Comparison of ENCODE assay signal across 8 cellular contexts in the genomic region with DNA sequence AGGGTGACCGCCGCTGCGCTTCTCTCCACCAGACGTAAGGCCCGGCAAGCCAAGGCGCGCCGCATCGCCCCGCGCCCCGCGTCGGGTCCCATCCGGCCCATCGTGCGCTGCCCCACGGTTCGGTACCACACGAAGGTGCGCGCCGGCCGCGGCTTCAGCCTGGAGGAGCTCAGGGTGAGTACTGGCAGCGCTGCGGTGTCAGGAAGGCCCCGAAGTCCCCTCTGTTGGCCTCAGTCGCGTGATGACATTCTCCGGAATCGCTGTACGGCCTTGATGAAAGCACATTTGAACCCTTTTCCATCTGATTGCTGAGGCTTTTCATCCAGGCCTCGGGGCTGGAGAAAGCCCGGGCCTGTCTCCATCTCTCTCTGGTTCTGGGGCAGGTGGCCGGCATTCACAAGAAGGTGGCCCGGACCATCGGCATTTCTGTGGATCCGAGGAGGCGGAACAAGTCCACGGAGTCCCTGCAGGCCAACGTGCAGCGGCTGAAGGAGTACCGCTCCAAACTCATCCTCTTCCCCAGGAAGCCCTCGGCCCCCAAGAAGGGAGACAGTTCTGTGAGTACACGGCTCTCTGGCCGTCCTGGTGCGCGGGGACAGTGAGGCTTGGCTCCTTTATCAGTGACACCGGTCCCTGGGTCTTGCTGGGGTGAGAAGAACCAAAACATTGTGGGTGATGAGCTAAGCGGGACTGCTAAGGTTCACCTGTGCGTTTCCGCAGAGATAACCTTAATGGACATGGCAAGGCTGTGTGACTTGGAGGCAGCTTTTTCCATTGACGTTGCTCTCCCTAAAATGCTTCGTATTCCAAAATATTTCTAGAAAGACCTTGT. TPM values are rescaled to one million over a fixed set of nuclear protein-coding genes. Genes with fewer than 3 reads are reported as not detected.
DNase-seq lines count a peak whose midpoint lies in the region; ATAC-seq and TF ChIP-seq lines count a peak whose summit lies in the region.

No MANE protein-coding gene starts in this region.

- H3F3A ChIP-seq in PC-9 (ENCODE audit: insufficient read depth, low read depth): peaks cover 84% of the 10 kb centered on the region

- peak overlapping the region; percentile 96 for H3K18ac ChIP-seq in neuronal stem cell (ENCODE audit: low read length)

- H2BK5ac ChIP-seq in neuronal stem cell (ENCODE audit: low read length): peak overlapping the region; percentile 77

- no CpG with 5 or more reads among the region's 55 CpGs for WGBS in neuronal stem cell (ENCODE audit: extremely low coverage in 2 of 2, insufficient read length in 2 of 2, insufficient replicate concordance in 1 of 2), 2 donors

- H2AFZ ChIP-seq in PC-9 (no peak overlapping the region), neuronal stem cell (ENCODE audit: low read length) (peak overlapping the region; percentile 90)

- peak overlapping the region; percentile 93 for H3K27ac Mint-ChIP-seq in CD8-positive, alpha-beta T cell

- H3K79me1 ChIP-seq in neuronal stem cell (ENCODE audit: low read depth, low read length): peaks cover 6% of the 10 kb centered on the region

- no peak for DNase-seq in CD8-positive, alpha-beta T cell
- DNase-seq in PC-9: peak in 1 of 2 experiments; percentile 30
- DNase-seq in neuronal stem cell (ENCODE audit: low spot score): no peak
- no peak for DNase-seq in GOT3 (lab: John Stamatoyannopoulos, UW)
- DNase-seq in stimulated activated CD4-positive, alpha-beta T cell treated with anti-CD3 and anti-CD28 coated beads, Interleukin-4, amount 100 ng/mL, for 4 hours: no peak

- H3K27me3 ChIP-seq in CD8-positive, alpha-beta T cell (ENCODE audit: insufficient read depth, low read length): no peaks in the 10 kb centered on the region
- H3K27me3 ChIP-seq in PC-9 (ENCODE audit: insufficient read depth, low read depth) (no peaks in the 10 kb centered on the region), endocrine pancreas (ENCODE audit: control insufficient read depth, insufficient read depth, low read length) (no peaks in the 10 kb centered on the region), neuronal stem cell (ENCODE audit: control insufficient read depth in 3 of 3, insufficient read depth in 3 of 3, low read depth in 1 of 3, low read length in 3 of 3) (no peaks in the 10 kb centered on the region)

- H4K91ac ChIP-seq in neuronal stem cell (ENCODE audit: low read depth, low read length, poor library complexity): no peak overlapping the region

- peak overlapping the region; percentile 99 for H3K23ac ChIP-seq in neuronal stem cell (ENCODE audit: low read depth, low read length, poor library complexity)

- no peak overlapping the region for H4K8ac ChIP-seq in neuronal stem cell (ENCODE audit: low read depth, low read length)

- TF ChIP-seq CTCF in CD8-positive, alpha-beta T cell (IDR thresholded peaks at IDR 0.05): no peak
- TF ChIP-seq CTCF in PC-9 (conservative IDR thresholded peaks at IDR 0.05): no peak

- peak overlapping the region; percentile 71 for H2AK5ac ChIP-seq in neuronal stem cell (ENCODE audit: low read depth, low read length)

- intact Hi-C loops in CD8-positive, alpha-beta T cell (cut with DNase I, micrococcal nuclease): loop anchor here (2.0 to 5.0 kb wide), 7 partner anchors 159 to 749 kb away; a partner anchor contains a TSS
- intact Hi-C loops in PC-9 (cut with micrococcal nuclease; ENCODE audit: unreplicated experiment): loop anchor here (5.0 kb wide), 3 partner anchors 54 to 239 kb away; a partner anchor contains a TSS

- H3K9me3 ChIP-seq in CD8-positive, alpha-beta T cell (ENCODE audit: low read length): no peaks in the 10 kb centered on the region
- H3K9me3 ChIP-seq in PC-9 (ENCODE audit: insufficient read depth, low read depth) (no peaks in the 10 kb centered on the region), endocrine pancreas (ENCODE audit: control insufficient read depth, low read length) (no peaks in the 10 kb centered on the region), neuronal stem cell (replicated peaks in 1 of 2; ENCODE audit: control insufficient read depth in 2 of 2, insufficient read depth in 1 of 2, low read depth in 1 of 2, low read length in 2 of 2) (no peaks in the 10 kb centered on the region)

- H2BK120ac ChIP-seq in neuronal stem cell (ENCODE audit: low read depth, low read length): no peak overlapping the region

- no peaks in the 10 kb centered on the region for H3K27me3 Mint-ChIP-seq in CD8-positive, alpha-beta T cell (ENCODE audit: low read depth)

- H3K4me3 Mint-ChIP-seq in CD8-positive, alpha-beta T cell: peak overlapping the region; percentile 89

- H3K9me2 ChIP-seq in PC-9 (ENCODE audit: insufficient read depth): no peaks in the 10 kb centered on the region

- H3K27ac ChIP-seq in CD8-positive, alpha-beta T cell (ENCODE audit: low read depth, low read length): peak overlapping the region; percentile 97
- H3K27ac ChIP-seq in PC-9 (peak overlapping the region; percentile 96), neuronal stem cell (replicated peaks; ENCODE audit: low read length) (no peak overlapping the region)

- H4K20me1 ChIP-seq in PC-9 (ENCODE audit: insufficient read depth): peaks cover 40% of the 10 kb centered on the region

- peaks cover 48% of the 10 kb centered on the region for H3K79me2 ChIP-seq in PC-9 (ENCODE audit: low read depth)

- peak overlapping the region; percentile 58 for H3K14ac ChIP-seq in neuronal stem cell (ENCODE audit: low read length)

- peak overlapping the region; percentile 11 for H3K9ac ChIP-seq in endocrine pancreas (ENCODE audit: control insufficient read depth, insufficient read depth, low read length)
- H3K9ac ChIP-seq in neuronal stem cell (ENCODE audit: low read depth, low read length, poor library complexity): peak overlapping the region; percentile 99

- H2BK12ac ChIP-seq in neuronal stem cell (ENCODE audit: low read length): no peak overlapping the region

- peak overlapping the region; percentile 98 for H3K4me2 ChIP-seq in PC-9
- H3K4me2 ChIP-seq in neuronal stem cell (ENCODE audit: insufficient read depth, low read length, poor library complexity, severe bottlenecking): peak overlapping the region; percentile 86

- no peak overlapping the region for H3K4ac ChIP-seq in neuronal stem cell (ENCODE audit: low read length)

- POLR2A ChIA-PET in CD8-positive, alpha-beta T cell (lab: Charles Lee): interaction anchor here (0.8 to 2.1 kb wide), 6 partner anchors 15 to 349 kb away, joined by 3 to 5 read pairs (median 3); a partner anchor contains a TSS
- POLR2A ChIA-PET in PC-9 (lab: Charles Lee; ENCODE audit: unreplicated experiment): no interaction called here

- peaks cover 60% of the 10 kb centered on the region for H3K4me1 Mint-ChIP-seq in CD8-positive, alpha-beta T cell (ENCODE audit: low read depth)

- peak overlapping the region; percentile 90 for H3K4me3 ChIP-seq in CD8-positive, alpha-beta T cell (ENCODE audit: low read depth, low read length)
- H3K4me3 ChIP-seq in PC-9 (peak overlapping the region; percentile 92), endocrine pancreas (ENCODE audit: control insufficient read depth, insufficient read depth, low read length) (peak overlapping the region; percentile 54), neuronal stem cell (ENCODE audit: low read length in 2 of 2) (peak overlapping the region; percentile 91 to 95)

- peaks cover 61% of the 10 kb centered on the region for H3K4me1 ChIP-seq in CD8-positive, alpha-beta T cell (ENCODE audit: insufficient read depth, low read length)
- H3K4me1 ChIP-seq in PC-9 (replicated peaks; ENCODE audit: insufficient read depth) (peaks cover 56% of the 10 kb centered on the region), endocrine pancreas (ENCODE audit: control insufficient read depth, insufficient read depth, low read length) (no peaks in the 10 kb centered on the region), neuronal stem cell (ENCODE audit: control insufficient read depth in 2 of 2, insufficient read depth in 1 of 2, low read depth in 1 of 2, low read length in 2 of 2) (peaks cover 22 to 25% of the 10 kb centered on the region in 2 donors)

- H3K36me3 ChIP-seq in CD8-positive, alpha-beta T cell (ENCODE audit: insufficient read depth, low read length): peaks cover 38% of the 10 kb centered on the region
- H3K36me3 ChIP-seq in PC-9 (ENCODE audit: low read depth) (peaks cover 33% of the 10 kb centered on the region), endocrine pancreas (ENCODE audit: control insufficient read depth, insufficient read depth, low read length) (peaks cover 2% of the 10 kb centered on the region), neuronal stem cell (replicated peaks in 1 of 2; ENCODE audit: control insufficient read depth in 2 of 2, insufficient read depth in 2 of 2, low read length in 2 of 2) (peaks cover 35 to 62% of the 10 kb centered on the region in 2 donors)

- CTCF ChIA-PET in CD8-positive, alpha-beta T cell (lab: Charles Lee): no interaction called here
- CTCF ChIA-PET in PC-9 (lab: Charles Lee): no interaction called here

- ATAC-seq in CD8-positive, alpha-beta T cell: no peak
- ATAC-seq in GM18519 (IDR thresholded peaks at IDR 0.05; ENCODE audit: low FRiP score, unreplicated experiment): no peak
- no peak for ATAC-seq in GM21381 (IDR thresholded peaks at IDR 0.05; ENCODE audit: unreplicated experiment)

- H3K9me3 Mint-ChIP-seq in CD8-positive, alpha-beta T cell: no peaks in the 10 kb centered on the region

- no peak overlapping the region for H2BK15ac ChIP-seq in neuronal stem cell (ENCODE audit: low read length)

- TSS peak; percentile 34 for BruUV-seq in PC-9 (replicated peaks; lab: Mats Ljungman, UMichigan)

- H3K36me3 Mint-ChIP-seq in CD8-positive, alpha-beta T cell: peaks cover 46% of the 10 kb centered on the region

RNA-seq across cellular contexts. Expression of a gene that starts 0.9 kb away (rescaled TPM):
- total RNA-seq in CD8-positive, alpha-beta T cell: 1,000 to 10,000 TPM; 4,632 to 4,668 TPM
- total RNA-seq in PC-9 (2021): 2,045 and 3,124 TPM in 2 replicates
- polyA plus RNA-seq in neuronal stem cell (2013, experiment 1 of 2): 5,003 TPM
- polyA plus RNA-seq in neuronal stem cell (2013, experiment 2 of 2): 4,966 TPM

RNA-seq across cellular contexts. Expression of a gene that starts 14.1 kb away (rescaled TPM):
- total RNA-seq in CD8-positive, alpha-beta T cell: 1 to 10 TPM in 1 of 2 experiments, under 1 TPM in 1; 0.72 to 1.8 TPM
- total RNA-seq in PC-9 (2021): 19.5 and 27.8 TPM in 2 replicates
- 1.4 TPM for polyA plus RNA-seq in neuronal stem cell (2013, experiment 1 of 2)
- polyA plus RNA-seq in neuronal stem cell (2013, experiment 2 of 2): 1.6 TPM

RNA-seq across cellular contexts. Expression of a gene that starts 52.0 kb away (rescaled TPM):
- total RNA-seq in CD8-positive, alpha-beta T cell: not detected
- not detected in 2 replicates for total RNA-seq in PC-9 (2021)
- polyA plus RNA-seq in neuronal stem cell (2013, experiment 1 of 2): 1.1 TPM
- 0.79 TPM for polyA plus RNA-seq in neuronal stem cell (2013, experiment 2 of 2)

RNA-seq across cellular contexts. Expression of a gene that starts 53.2 kb away (rescaled TPM):
- total RNA-seq in CD8-positive, alpha-beta T cell: 100 to 1,000 TPM; 159 to 180 TPM
- total RNA-seq in PC-9 (2021): 160 and 198 TPM in 2 replicates
- 43.4 TPM for polyA plus RNA-seq in neuronal stem cell (2013, experiment 1 of 2)
- 47.1 TPM for polyA plus RNA-seq in neuronal stem cell (2013, experiment 2 of 2)
